In genomic region chrX:69318651-69319305, GRCh38 we compare ENCODE assay signal across 18 cellular contexts.
"Had no signal": no experiment of that assay in that cellular context is flagged by ENCODE, and none has a peak within 500 bp of the region (broad histone marks: within the 10 kb centered on the region; RNA-seq: fewer than 3 reads in every experiment).

No MANE protein-coding gene starts in this region.

- H3K4me3 Mint-ChIP-seq: activated CD4-positive, alpha-beta T cell treated with anti-CD3 and anti-CD28 coated beads, Interleukin-2, amount 10 ng/mL, durations not matched to agents 24 days and 14 days; activated CD8-positive, alpha-beta T cell treated with anti-CD3 and anti-CD28 coated beads, Interleukin-2, amount 10 ng/mL, durations not matched to agents 7 days and 5 days; activated naive CD4-positive, alpha-beta T cell treated with anti-CD3 and anti-CD28 coated beads for 36 hours; activated T-cell treated with anti-CD3 and anti-CD28 coated beads, Interleukin-2, amount 50 U/mL, for 24 hours; effector memory CD8-positive, alpha-beta T cell; natural killer cell treated with Interleukin-12 subunit alpha and Interleukin-12 subunit beta and Interleukin-15 and Interleukin-18, amount 100 ng/mL, for 72 hours; stimulated activated memory B cell treated with anti-CD40 and anti-IgM and Interleukin-4, amounts not matched to agents 10 μg/mL and 1 μg/mL and 100 μg/mL, for 72 hours; T-cell had no signal

- H3K27ac ChIP-seq: spleen, thoracic aorta, upper lobe of right lung had no signal

- H3K4me1 Mint-ChIP-seq: activated CD4-positive, alpha-beta T cell treated with anti-CD3 and anti-CD28 coated beads, Interleukin-2, amount 10 ng/mL, durations not matched to agents 24 days and 14 days; stimulated activated memory B cell treated with anti-CD40 and anti-IgM and Interleukin-4, amounts not matched to agents 10 μg/mL and 1 μg/mL and 100 μg/mL, for 72 hours; T-cell had no signal

- H3K27ac Mint-ChIP-seq: activated CD4-positive, alpha-beta T cell treated with anti-CD3 and anti-CD28 coated beads, Interleukin-2, amount 10 ng/mL, durations not matched to agents 24 days and 14 days; activated CD8-positive, alpha-beta T cell treated with anti-CD3 and anti-CD28 coated beads, Interleukin-2, amount 10 ng/mL, durations not matched to agents 7 days and 5 days; activated naive CD4-positive, alpha-beta T cell treated with anti-CD3 and anti-CD28 coated beads for 36 hours; activated T-cell treated with anti-CD3 and anti-CD28 coated beads, Interleukin-2, amount 50 U/mL, for 24 hours; effector memory CD8-positive, alpha-beta T cell; natural killer cell treated with Interleukin-12 subunit alpha and Interleukin-12 subunit beta and Interleukin-15 and Interleukin-18, amount 100 ng/mL, for 72 hours; stimulated activated memory B cell treated with anti-CD40 and anti-IgM and Interleukin-4, amounts not matched to agents 10 μg/mL and 1 μg/mL and 100 μg/mL, for 72 hours; T-cell had no signal

- DNase-seq: activated CD4-positive, alpha-beta T cell treated with anti-CD3 and anti-CD28 coated beads, Interleukin-2, amount 10 ng/mL, durations not matched to agents 24 days and 14 days; activated CD8-positive, alpha-beta T cell treated with anti-CD3 and anti-CD28 coated beads, Interleukin-2, amount 10 ng/mL, durations not matched to agents 7 days and 5 days; activated naive CD4-positive, alpha-beta T cell treated with anti-CD3 and anti-CD28 coated beads for 36 hours; activated T-cell treated with anti-CD3 and anti-CD28 coated beads, Interleukin-2, amount 50 U/mL, for 24 hours; dermis blood vessel endothelial cell; effector memory CD8-positive, alpha-beta T cell; foreskin fibroblast; glutamatergic neuron; hippocampal formation; left ventricle myocardium superior; mesendoderm; stimulated activated CD4-positive, alpha-beta T cell treated with anti-CD3 and anti-CD28 coated beads, Interleukin-4, amount 100 ng/mL, for 4 hours; T-cell; upper lobe of right lung had no signal

- H3K4me3 ChIP-seq: spleen, thoracic aorta, upper lobe of right lung had no signal

- H3K27me3 Mint-ChIP-seq: activated CD4-positive, alpha-beta T cell treated with anti-CD3 and anti-CD28 coated beads, Interleukin-2, amount 10 ng/mL, durations not matched to agents 24 days and 14 days; stimulated activated memory B cell treated with anti-CD40 and anti-IgM and Interleukin-4, amounts not matched to agents 10 μg/mL and 1 μg/mL and 100 μg/mL, for 72 hours had no signal

- H3K9me3 Mint-ChIP-seq: activated CD4-positive, alpha-beta T cell treated with anti-CD3 and anti-CD28 coated beads, Interleukin-2, amount 10 ng/mL, durations not matched to agents 24 days and 14 days; activated naive CD4-positive, alpha-beta T cell treated with anti-CD3 and anti-CD28 coated beads for 36 hours; activated T-cell treated with anti-CD3 and anti-CD28 coated beads, Interleukin-2, amount 50 U/mL, for 24 hours; effector memory CD8-positive, alpha-beta T cell; natural killer cell treated with Interleukin-12 subunit alpha and Interleukin-12 subunit beta and Interleukin-15 and Interleukin-18, amount 100 ng/mL, for 72 hours; stimulated activated memory B cell treated with anti-CD40 and anti-IgM and Interleukin-4, amounts not matched to agents 10 μg/mL and 1 μg/mL and 100 μg/mL, for 72 hours; T-cell had no signal

- H3K9me3 ChIP-seq: spleen, thoracic aorta, upper lobe of right lung had no signal

- H3K4me1 ChIP-seq: spleen, upper lobe of right lung had no signal

- H3K36me3 Mint-ChIP-seq: natural killer cell treated with Interleukin-12 subunit alpha and Interleukin-12 subunit beta and Interleukin-15 and Interleukin-18, amount 100 ng/mL, for 72 hours; stimulated activated memory B cell treated with anti-CD40 and anti-IgM and Interleukin-4, amounts not matched to agents 10 μg/mL and 1 μg/mL and 100 μg/mL, for 72 hours; T-cell had no signal

- H3K36me3 ChIP-seq: spleen, thoracic aorta, upper lobe of right lung had no signal

- H3K27me3 ChIP-seq: spleen, upper lobe of right lung had no signal
